In the genomic region with DNA sequence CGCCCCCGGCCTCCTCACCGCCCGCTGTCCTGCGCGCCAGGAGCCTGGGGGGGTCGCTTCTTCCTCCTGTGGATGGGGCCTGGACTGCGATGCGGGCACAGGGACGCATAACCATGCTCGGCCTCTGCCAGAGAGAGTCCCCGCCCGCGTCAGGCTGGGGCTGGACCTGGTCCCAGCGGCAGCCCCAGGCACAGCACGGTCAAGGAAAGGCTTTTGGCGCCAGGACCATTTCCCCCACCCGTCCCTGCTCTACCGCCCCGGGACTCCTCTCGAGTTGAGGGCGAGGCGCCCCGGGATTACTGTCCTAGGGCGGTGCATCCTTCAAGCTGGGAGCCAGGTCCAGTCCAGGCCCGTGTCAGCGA, we compare ENCODE assay signal across 8 cellular contexts. TPM values are rescaled to one million over a fixed set of nuclear protein-coding genes. Genes with fewer than 3 reads are reported as not detected.
DNase-seq lines count a peak whose midpoint lies in the region; ATAC-seq lines count a peak whose summit lies in the region.

No MANE protein-coding gene starts in this region.

- peak overlapping the region in 1 of 3 donors; percentile 55 for H3K27ac Mint-ChIP-seq in CD4-positive, CD25-positive, alpha-beta regulatory T cell
- H3K27ac Mint-ChIP-seq in activated CD4-positive, alpha-beta memory T cell treated with anti-CD3 and anti-CD28 coated beads, Interleukin-2, amount 10 ng/mL, durations not matched to agents 7 days and 5 days = peak overlapping the region; percentile 75
- peak overlapping the region; percentile 62 for H3K27ac Mint-ChIP-seq in stimulated activated naive B cell treated with anti-CD40 and anti-IgM and Interleukin-4, amounts not matched to agents 10 μg/mL and 1 μg/mL and 100 μg/mL, for 72 hours

- H3K4me3 ChIP-seq in CD4-positive, CD25-positive, alpha-beta regulatory T cell (ENCODE audit: low read depth, low read length) = no peak overlapping the region
- peak overlapping the region; percentile 62 for H3K4me3 ChIP-seq in iPS-11a (ENCODE audit: low read depth, low read length)

- peaks cover 36% of the 10 kb centered on the region for H3K4me1 ChIP-seq in CD4-positive, CD25-positive, alpha-beta regulatory T cell (ENCODE audit: control insufficient read depth, insufficient read depth, low read length, poor library complexity, severe bottlenecking)

- H3K9me3 Mint-ChIP-seq in CD4-positive, CD25-positive, alpha-beta regulatory T cell = no peaks in the 10 kb centered on the region
- H3K9me3 Mint-ChIP-seq in activated CD4-positive, alpha-beta memory T cell treated with anti-CD3 and anti-CD28 coated beads, Interleukin-2, amount 10 ng/mL, durations not matched to agents 7 days and 5 days = no peaks in the 10 kb centered on the region
- no peaks in the 10 kb centered on the region for H3K9me3 Mint-ChIP-seq in stimulated activated naive B cell treated with anti-CD40 and anti-IgM and Interleukin-4, amounts not matched to agents 10 μg/mL and 1 μg/mL and 100 μg/mL, for 72 hours

- H3K9me3 ChIP-seq in CD4-positive, CD25-positive, alpha-beta regulatory T cell (ENCODE audit: control insufficient read depth in 2 of 2, low read length in 2 of 2) = no peaks in the 10 kb centered on the region

- peak overlapping the region; percentile 72 to 95 (median 84) for H3K4me3 Mint-ChIP-seq in CD4-positive, CD25-positive, alpha-beta regulatory T cell
- H3K4me3 Mint-ChIP-seq in activated CD4-positive, alpha-beta memory T cell treated with anti-CD3 and anti-CD28 coated beads, Interleukin-2, amount 10 ng/mL, durations not matched to agents 7 days and 5 days = peak overlapping the region; percentile 94
- H3K4me3 Mint-ChIP-seq in stimulated activated naive B cell treated with anti-CD40 and anti-IgM and Interleukin-4, amounts not matched to agents 10 μg/mL and 1 μg/mL and 100 μg/mL, for 72 hours = peak overlapping the region; percentile 88 to 91

- H3K36me3 Mint-ChIP-seq in CD4-positive, CD25-positive, alpha-beta regulatory T cell = peaks cover 7% of the 10 kb centered on the region
- peaks cover 44% of the 10 kb centered on the region for H3K36me3 Mint-ChIP-seq in activated CD4-positive, alpha-beta memory T cell treated with anti-CD3 and anti-CD28 coated beads, Interleukin-2, amount 10 ng/mL, durations not matched to agents 7 days and 5 days (ENCODE audit: low read depth)
- H3K36me3 Mint-ChIP-seq in stimulated activated naive B cell treated with anti-CD40 and anti-IgM and Interleukin-4, amounts not matched to agents 10 μg/mL and 1 μg/mL and 100 μg/mL, for 72 hours = peaks cover 7 to 14% of the 10 kb centered on the region in 2 donors

- peak overlapping the region; percentile 67 for H3K27ac ChIP-seq in CD4-positive, CD25-positive, alpha-beta regulatory T cell (ENCODE audit: insufficient read depth, low read length, poor library complexity, severe bottlenecking)

- H3K36me3 ChIP-seq in CD4-positive, CD25-positive, alpha-beta regulatory T cell (ENCODE audit: control insufficient read depth, insufficient read depth, low read length) = peaks cover 7% of the 10 kb centered on the region

- CTCF ChIA-PET in activated CD4-positive, alpha-beta memory T cell treated with anti-CD3 and anti-CD28 coated beads, Interleukin-2, amount 10 ng/mL, durations not matched to agents 7 days and 5 days (lab: Charles Lee) = interaction anchor here (0.5 to 4.0 kb wide), 9 partner anchors 10 to 186 kb away, joined by 5 to 43 read pairs (median 11); a partner anchor contains a TSS

- DNase-seq in CD4-positive, CD25-positive, alpha-beta regulatory T cell = no peak
- DNase-seq in activated CD4-positive, alpha-beta memory T cell treated with anti-CD3 and anti-CD28 coated beads, Interleukin-2, amount 10 ng/mL, durations not matched to agents 7 days and 5 days = no peak
- DNase-seq in stimulated activated naive B cell treated with anti-CD40 and anti-IgM and Interleukin-4, amounts not matched to agents 10 μg/mL and 1 μg/mL and 100 μg/mL, for 72 hours = no peak
- DNase-seq in NOMO-1 (lab: John Stamatoyannopoulos, UW; ENCODE audit: unreplicated experiment in 2 of 2) (no peak), Kasumi-1 (lab: John Stamatoyannopoulos, UW) (no peak)

- POLR2A ChIA-PET in activated CD4-positive, alpha-beta memory T cell treated with anti-CD3 and anti-CD28 coated beads, Interleukin-2, amount 10 ng/mL, durations not matched to agents 7 days and 5 days (lab: Charles Lee) = interaction anchor here (1.0 to 6.2 kb wide), 13 partner anchors 10 to 205 kb away, joined by 3 to 68 read pairs (median 11); a partner anchor contains a TSS

- no peaks in the 10 kb centered on the region for H3K27me3 ChIP-seq in CD4-positive, CD25-positive, alpha-beta regulatory T cell (ENCODE audit: control insufficient read depth, insufficient read depth, low read length)

- H3K4me1 Mint-ChIP-seq in CD4-positive, CD25-positive, alpha-beta regulatory T cell = peaks cover 4 to 53% (median 18%) of the 10 kb centered on the region in 4 donors
- H3K4me1 Mint-ChIP-seq in activated CD4-positive, alpha-beta memory T cell treated with anti-CD3 and anti-CD28 coated beads, Interleukin-2, amount 10 ng/mL, durations not matched to agents 7 days and 5 days = peaks cover 69% of the 10 kb centered on the region
- H3K4me1 Mint-ChIP-seq in stimulated activated naive B cell treated with anti-CD40 and anti-IgM and Interleukin-4, amounts not matched to agents 10 μg/mL and 1 μg/mL and 100 μg/mL, for 72 hours = peaks cover 26 to 44% of the 10 kb centered on the region in 2 donors

- no peak for ATAC-seq in CD4-positive, CD25-positive, alpha-beta regulatory T cell (ENCODE audit: low read depth in 2 of 2)
- ATAC-seq in HG02623 (IDR thresholded peaks at IDR 0.05; ENCODE audit: unreplicated experiment) (peak; percentile 1), HG03565 (IDR thresholded peaks at IDR 0.05; ENCODE audit: unreplicated experiment) (no peak)
- peak; percentile 0 to 3 for ATAC-seq in stimulated activated naive B cell treated with anti-CD40 and anti-IgM and Interleukin-4, amounts not matched to agents 10 μg/mL and 1 μg/mL and 100 μg/mL, for 72 hours (replicated peaks)

- H3K27me3 Mint-ChIP-seq in CD4-positive, CD25-positive, alpha-beta regulatory T cell = no peaks in the 10 kb centered on the region
- no peaks in the 10 kb centered on the region for H3K27me3 Mint-ChIP-seq in activated CD4-positive, alpha-beta memory T cell treated with anti-CD3 and anti-CD28 coated beads, Interleukin-2, amount 10 ng/mL, durations not matched to agents 7 days and 5 days
- H3K27me3 Mint-ChIP-seq in stimulated activated naive B cell treated with anti-CD40 and anti-IgM and Interleukin-4, amounts not matched to agents 10 μg/mL and 1 μg/mL and 100 μg/mL, for 72 hours = peaks cover 0 to 4% of the 10 kb centered on the region in 2 donors

RNA-seq across cellular contexts. Expression of a gene that starts 0.4 kb away (rescaled TPM):
- 8.7 TPM for total RNA-seq in CD4-positive, CD25-positive, alpha-beta regulatory T cell
- polyA plus RNA-seq in CD4-positive, CD25-positive, alpha-beta regulatory T cell = 1 to 10 TPM in 1 of 4 donors, under 1 TPM in 3; 0.36 to 2.8 (median 0.84) TPM
- total RNA-seq in activated CD4-positive, alpha-beta memory T cell treated with anti-CD3 and anti-CD28 coated beads, Interleukin-2, amount 10 ng/mL, durations not matched to agents 7 days and 5 days = 10 to 100 TPM; 74.1 to 75.0 TPM

RNA-seq across cellular contexts. Expression of a gene that starts 7.7 kb away (rescaled TPM):
- 60.6 TPM for total RNA-seq in CD4-positive, CD25-positive, alpha-beta regulatory T cell
- polyA plus RNA-seq in CD4-positive, CD25-positive, alpha-beta regulatory T cell = 100 to 1,000 TPM; 185 to 210 (median 192) TPM
- 100 to 1,000 TPM; 153 to 156 TPM for total RNA-seq in activated CD4-positive, alpha-beta memory T cell treated with anti-CD3 and anti-CD28 coated beads, Interleukin-2, amount 10 ng/mL, durations not matched to agents 7 days and 5 days

RNA-seq across cellular contexts. Expression of a gene that starts 7.8 kb away (rescaled TPM):
- 15.3 TPM for total RNA-seq in CD4-positive, CD25-positive, alpha-beta regulatory T cell
- 10 to 100 TPM in 2 of 4 donors, 1 to 10 TPM in 2; 5.1 to 12.8 (median 10.1) TPM for polyA plus RNA-seq in CD4-positive, CD25-positive, alpha-beta regulatory T cell
- total RNA-seq in activated CD4-positive, alpha-beta memory T cell treated with anti-CD3 and anti-CD28 coated beads, Interleukin-2, amount 10 ng/mL, durations not matched to agents 7 days and 5 days = 10 to 100 TPM; 43.0 to 46.6 TPM

RNA-seq across cellular contexts. Expression of a gene that starts 40.1 kb away (rescaled TPM):
- 77.9 TPM for total RNA-seq in CD4-positive, CD25-positive, alpha-beta regulatory T cell
- polyA plus RNA-seq in CD4-positive, CD25-positive, alpha-beta regulatory T cell = 100 to 1,000 TPM; 227 to 289 (median 240) TPM
- 100 to 1,000 TPM; 145 to 149 TPM for total RNA-seq in activated CD4-positive, alpha-beta memory T cell treated with anti-CD3 and anti-CD28 coated beads, Interleukin-2, amount 10 ng/mL, durations not matched to agents 7 days and 5 days

RNA-seq across cellular contexts. Expression of a gene that starts 46.4 kb away (rescaled TPM):
- 93.3 TPM for total RNA-seq in CD4-positive, CD25-positive, alpha-beta regulatory T cell
- 10 to 100 TPM; 40.1 to 59.8 (median 52.7) TPM for polyA plus RNA-seq in CD4-positive, CD25-positive, alpha-beta regulatory T cell
- total RNA-seq in activated CD4-positive, alpha-beta memory T cell treated with anti-CD3 and anti-CD28 coated beads, Interleukin-2, amount 10 ng/mL, durations not matched to agents 7 days and 5 days = 100 to 1,000 TPM; 103 to 107 TPM

Comparison
In these comparisons a context has a peak if more than half of its experiments do, and no peak if none do; other contexts are left out.
1. ATAC-seq: peak in HG02623 (single experiment) and stimulated activated naive B cell treated with anti-CD40 and anti-IgM and Interleukin-4, amounts not matched to agents 10 μg/mL and 1 μg/mL and 100 μg/mL, for 72 hours (2 of 2); none in CD4-positive, CD25-positive, alpha-beta regulatory T cell (0 of 2) and HG03565 (single experiment).
2. Peak in every context shown above with its lines, with median percentiles within 50 percentile points of each other: H3K4me3 Mint-ChIP-seq.